In the genomic region with DNA sequence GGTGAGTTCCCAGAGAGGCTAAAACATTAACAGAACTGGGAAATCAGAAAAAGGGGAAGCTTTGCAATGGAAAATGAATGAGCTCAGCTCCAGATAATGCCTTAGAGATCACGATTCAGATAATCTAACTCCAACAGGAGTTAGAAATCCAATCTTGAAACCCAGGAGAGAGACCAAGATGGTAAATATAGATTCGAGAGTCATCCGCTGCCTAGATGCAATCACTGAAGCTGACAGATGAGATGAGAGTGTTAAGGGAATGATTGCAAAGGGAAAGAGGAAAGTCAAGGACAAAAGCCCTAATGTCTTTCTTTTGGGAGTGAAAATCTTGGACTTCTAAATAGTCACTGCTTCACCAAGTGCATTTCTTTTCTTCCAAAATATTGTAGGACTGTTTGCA, we compare ENCODE assay signal across 21 cellular contexts.
DNase-seq lines count a peak whose midpoint lies in the region; ATAC-seq and TF ChIP-seq lines count a peak whose summit lies in the region.
"Had no signal": no experiment of that assay in that cellular context is flagged by ENCODE, and none has a peak within 500 bp of the region (broad histone marks: within the 10 kb centered on the region; RNA-seq: fewer than 3 reads in every experiment).

No MANE protein-coding gene starts in this region.

- peak; percentile 84 to 99 (median 88) for ATAC-seq in psoas muscle
- ATAC-seq: A549, HCT116 had no signal

- no peaks in the 10 kb centered on the region for H3K27me3 ChIP-seq in GM23248 (replicated peaks; ENCODE audit: insufficient read depth)
- H3K27me3 ChIP-seq in endodermal cell (ENCODE audit: control insufficient read depth, insufficient read depth, low read length, poor library complexity, severe bottlenecking): no peaks in the 10 kb centered on the region
- no peaks in the 10 kb centered on the region for H3K27me3 ChIP-seq in psoas muscle (ENCODE audit: insufficient read depth in 3 of 3, low read length in 2 of 3)
- H3K27me3 ChIP-seq in ovary: no peaks in the 10 kb centered on the region
- H3K27me3 ChIP-seq: BE2C; BLaER1 treated with 17β-estradiol and CSF1 and Interleukin-3, amounts not matched to agents 10 nM and 100 nM had no signal

- H3K9ac ChIP-seq in GM23248: no peak overlapping the region
- H3K9ac ChIP-seq in endodermal cell (ENCODE audit: extremely low read depth, low read length, poor library complexity, severe bottlenecking): no peak overlapping the region
- H3K9ac ChIP-seq: BLaER1 treated with 17β-estradiol and CSF1 and Interleukin-3, amounts not matched to agents 10 nM and 100 nM had no signal

- peaks cover 6% of the 10 kb centered on the region for H3K4me1 Mint-ChIP-seq in endodermal cell
- H3K4me1 Mint-ChIP-seq: CD14-positive monocyte; CD8-positive, alpha-beta memory T cell had no signal

- H3K36me3 ChIP-seq in GM23248 (ENCODE audit: low read depth) (no peaks in the 10 kb centered on the region), endodermal cell (ENCODE audit: control insufficient read depth, insufficient read depth, low read length) (no peaks in the 10 kb centered on the region), psoas muscle (ENCODE audit: insufficient read depth in 1 of 2, low read depth in 1 of 2) (no peaks in the 10 kb centered on the region), ovary (no peaks in the 10 kb centered on the region)
- H3K36me3 ChIP-seq: BE2C; BLaER1 treated with 17β-estradiol and CSF1 and Interleukin-3, amounts not matched to agents 10 nM and 100 nM had no signal

- no peaks in the 10 kb centered on the region for H3K79me2 ChIP-seq in GM23248 (ENCODE audit: insufficient read depth)

- H3K9me3 ChIP-seq in GM23248 (ENCODE audit: low read depth): no peaks in the 10 kb centered on the region
- peaks cover 13% of the 10 kb centered on the region for H3K9me3 ChIP-seq in endodermal cell (ENCODE audit: control insufficient read depth, low read length)
- H3K9me3 ChIP-seq in psoas muscle: no peaks in the 10 kb centered on the region
- H3K9me3 ChIP-seq in ovary: no peaks in the 10 kb centered on the region
- H3K9me3 ChIP-seq: A549, BE2C had no signal

- H3K4me1 ChIP-seq in GM23248 (ENCODE audit: insufficient read depth): peaks cover 17% of the 10 kb centered on the region
- no peaks in the 10 kb centered on the region for H3K4me1 ChIP-seq in endodermal cell (ENCODE audit: control insufficient read depth, insufficient read depth, low read length)
- peaks cover 3% of the 10 kb centered on the region for H3K4me1 ChIP-seq in psoas muscle
- no peaks in the 10 kb centered on the region for H3K4me1 ChIP-seq in ovary (ENCODE audit: insufficient read depth)
- H3K4me1 ChIP-seq: BE2C; BLaER1 treated with 17β-estradiol and CSF1 and Interleukin-3, amounts not matched to agents 10 nM and 100 nM had no signal

- no peak for TF ChIP-seq EP300 in ovary (IDR thresholded peaks at IDR 0.05)

- peaks cover 16% of the 10 kb centered on the region for H3F3A ChIP-seq in GM23248 (ENCODE audit: insufficient read depth)

- H3K4me3 ChIP-seq in GM23248 (no peak overlapping the region), endodermal cell (ENCODE audit: low read length) (peak overlapping the region; percentile 15), psoas muscle (no peak overlapping the region), ovary (no peak overlapping the region)
- H3K4me3 ChIP-seq: A549; BLaER1 treated with 17β-estradiol and CSF1 and Interleukin-3, amounts not matched to agents 10 nM and 100 nM had no signal

- no peak overlapping the region for H3K27ac Mint-ChIP-seq in endodermal cell
- H3K27ac Mint-ChIP-seq: CD14-positive monocyte; CD4-positive, alpha-beta T cell; CD8-positive, alpha-beta memory T cell had no signal

- H3K27ac ChIP-seq in GM23248: no peak overlapping the region
- H3K27ac ChIP-seq in endodermal cell (ENCODE audit: low read depth, low read length): no peak overlapping the region
- H3K27ac ChIP-seq in psoas muscle: peak overlapping the region; percentile 63
- no peak overlapping the region for H3K27ac ChIP-seq in ovary
- H3K27ac ChIP-seq: A549; BLaER1 treated with 17β-estradiol and CSF1 and Interleukin-3, amounts not matched to agents 10 nM and 100 nM had no signal

- TF ChIP-seq CTCF in endodermal cell (conservative IDR thresholded peaks at IDR 0.05): no peak
- no peak for TF ChIP-seq CTCF in psoas muscle (IDR thresholded peaks at IDR 0.05)
- no peak for TF ChIP-seq CTCF in ovary (IDR thresholded peaks at IDR 0.05)

- 37 to 43% methylated on average over 3 of the region's 3 CpGs for WGBS in GM23248 (ENCODE audit: low coverage in 1 of 2, low lambda C conversion rate in 2 of 2, missing lambda C conversion rate in 2 of 2), 2 experiments
- 80 to 85% methylated on average over 3 of the region's 3 CpGs for WGBS in endodermal cell (ENCODE audit: insufficient coverage in 1 of 2, insufficient read length in 1 of 2), 2 experiments
- WGBS in psoas muscle, 3 donors: 27 to 48% (median 30%) methylated on average over 3 of the region's 3 CpGs
- WGBS in ovary, 3 donors: 90 to 94% (median 92%) methylated on average over 3 of the region's 3 CpGs

- no peak overlapping the region for H3K4me3 Mint-ChIP-seq in endodermal cell
- H3K4me3 Mint-ChIP-seq: CD14-positive monocyte; CD4-positive, alpha-beta T cell; CD8-positive, alpha-beta memory T cell had no signal

- H3K36me3 Mint-ChIP-seq in endodermal cell (ENCODE audit: low read depth): no peaks in the 10 kb centered on the region
- H3K36me3 Mint-ChIP-seq: CD14-positive monocyte; CD8-positive, alpha-beta memory T cell had no signal

- H3K4me2 ChIP-seq in GM23248 (ENCODE audit: unreplicated experiment): no peak overlapping the region
- H3K4me2 ChIP-seq: A549; BLaER1 treated with 17β-estradiol and CSF1 and Interleukin-3, amounts not matched to agents 10 nM and 100 nM had no signal

- intact Hi-C loops in psoas muscle (cut with DNase I) (loop anchor here in 1 of 2 donors (10.0 kb wide), 1 partner anchor 725 kb away; the partner anchor contains the start of gene EPHA4), ovary (cut with DNase I) (no loop called here)

- no peak for TF ChIP-seq POLR2A in ovary (IDR thresholded peaks at IDR 0.05)

- peaks cover 5% of the 10 kb centered on the region for H3K9me3 Mint-ChIP-seq in endodermal cell
- H3K9me3 Mint-ChIP-seq: CD8-positive, alpha-beta memory T cell had no signal

- no peaks in the 10 kb centered on the region for H4K20me1 ChIP-seq in GM23248 (ENCODE audit: insufficient read depth)
- H4K20me1 ChIP-seq: BLaER1 treated with 17β-estradiol and CSF1 and Interleukin-3, amounts not matched to agents 10 nM and 100 nM had no signal

- H2AFZ ChIP-seq in GM23248: 0 out of 2 replicates have a peak overlapping the region, but pooled peaks have one; percentile 4

- H3K27me3 Mint-ChIP-seq in endodermal cell (ENCODE audit: insufficient read depth): no peaks in the 10 kb centered on the region

- in situ Hi-C loops in GM23248 (cut with MboI): no loop called here

- no peaks in the 10 kb centered on the region for H3K9me2 ChIP-seq in GM23248 (ENCODE audit: insufficient read depth)

- DNase-seq in GM23248 (no peak), endodermal cell (no peak), psoas muscle (no peak), NCI-H2171 treated with DMSO at 0.1 percent for 48 hours (lab: John Stamatoyannopoulos, UW) (no peak), DMS 273 treated with DMSO at 0.1 percent for 48 hours (lab: John Stamatoyannopoulos, UW) (no peak), ovary (no peak)
- DNase-seq: 8988T; ACHN; AML-193; BE2C; CD4-positive, alpha-beta T cell; CD8-positive, alpha-beta memory T cell; DMS53; DMS79 treated with DMSO at 0.1 percent for 48 hours; GF-D8; GOT3; H7 had no signal
